ENCODE assay signal across 9 cellular contexts in genomic region chr1:42456010-42456753, GRCh38. TPM values are rescaled to one million over a fixed set of nuclear protein-coding genes. Genes with fewer than 3 reads are reported as not detected.
DNase-seq lines count a peak whose midpoint lies in the region; ATAC-seq and TF ChIP-seq lines count a peak whose summit lies in the region.
"Had no signal": no experiment of that assay in that cellular context is flagged by ENCODE, and none has a peak within 500 bp of the region (broad histone marks: within the 10 kb centered on the region; RNA-seq: fewer than 3 reads in every experiment).

PPCS (plus strand) TSS chr1:42456543; CDS start chr1:42456566, 23 bp downstream.
ZMYND12 (minus strand) TSS chr1:42456022; CDS start chr1:42455997, 25 bp downstream.

- DNase-seq in AG09319 (ENCODE audit: extremely low read depth, low read depth) (peak; percentile 60), NCI-H226 (peak; percentile 81), cerebellum (ENCODE audit: low spot score) (peak; percentile 82), kidney tubule cell (ENCODE audit: low spot score) (peak; percentile 91)
- peak; percentile 92 for DNase-seq in activated CD4-positive, CD25-positive, alpha-beta regulatory T cell treated with anti-CD3 and anti-CD28 coated beads, Interleukin-2, amount 50 U/mL, for 72 hours
- DNase-seq in stimulated activated CD4-positive, alpha-beta T cell treated with anti-CD3 and anti-CD28 coated beads, Interleukin-1b, Interleukin-23, amount 100 ng/mL, for 1 hour (ENCODE audit: low read depth in 2 of 2) = peak; percentile 70 to 80

- ATAC-seq in GM18907 (IDR thresholded peaks at IDR 0.05; ENCODE audit: unreplicated experiment) (peak; percentile 84), HG03139 (IDR thresholded peaks at IDR 0.05; ENCODE audit: unreplicated experiment) (peak; percentile 79)

- TF ChIP-seq CTCF in AG09319 (IDR thresholded peaks at IDR 0.05; ENCODE audit: low read depth, low read length) = no peak

RNA-seq across cellular contexts. Expression of gene PPCS, which starts in this region (rescaled TPM):
- 17.7 TPM for total RNA-seq in cerebellum

RNA-seq across cellular contexts. Expression of gene ZMYND12, which starts in this region (rescaled TPM):
- total RNA-seq in cerebellum = 0.64 TPM
- total RNA-seq: T-helper 2 cell treated with Interferon-gamma antibody and Interleukin-4, amounts not matched to agents 100 ng/mL and 5 ng/mL, for 36 hours had no signal

Comparison
In these comparisons a context has a peak if more than half of its experiments do, and no peak if none do; other contexts are left out.
1. Peak in every context shown above with its lines: DNase-seq and ATAC-seq.